8 cellular contexts compared by ENCODE assay signal in genomic region chr1:112707217-112708001, GRCh38. TPM values are rescaled to one million over a fixed set of nuclear protein-coding genes. Genes with fewer than 3 reads are reported as not detected.
DNase-seq lines count a peak whose midpoint lies in the region; ATAC-seq and TF ChIP-seq lines count a peak whose summit lies in the region.

No MANE protein-coding gene starts in this region.

- peak; percentile 17 to 74 (median 51) for DNase-seq in CD8-positive, alpha-beta T cell
- DNase-seq in NCI-H748 (lab: John Stamatoyannopoulos, UW; ENCODE audit: unreplicated experiment) = peak; percentile 89
- DNase-seq in activated CD8-positive, alpha-beta T cell treated with anti-CD3 and anti-CD28 coated beads for 36 hours = peak; percentile 75
- peak; percentile 37 for DNase-seq in effector CD4-positive, alpha-beta T cell
- DNase-seq in lower lobe of right lung = peak; percentile 92
- DNase-seq in stimulated activated CD4-positive, alpha-beta T cell treated with anti-CD3 and anti-CD28 coated beads, TNF-alpha, amount 100 ng/mL, for 24 hours (ENCODE audit: low read depth in 3 of 3) = peak in 2 of 3 experiments; percentile 40 to 70

- intact Hi-C loops in CD8-positive, alpha-beta T cell (cut with DNase I, micrococcal nuclease) = loop anchor here (1.0 to 2.0 kb wide), 4 partner anchors 88 to 317 kb away; partner anchors contain the start of genes CAPZA1 (in 1 of the 2) and ST7L (in 1 of the 2)
- intact Hi-C loops in activated CD8-positive, alpha-beta T cell treated with anti-CD3 and anti-CD28 coated beads for 36 hours (cut with micrococcal nuclease) = loop anchor here (2.0 to 10.0 kb wide), 3 partner anchors 35 to 317 kb away; partner anchors contain the start of genes CAPZA1, MOV10 and ST7L
- intact Hi-C loops in lower lobe of right lung (cut with DNase I) = no loop called here

- POLR2A ChIA-PET in CD8-positive, alpha-beta T cell (lab: Charles Lee) = no interaction called here
- POLR2A ChIA-PET in activated CD8-positive, alpha-beta T cell treated with anti-CD3 and anti-CD28 coated beads for 36 hours (lab: Charles Lee) = interaction anchor here (1.1 to 1.3 kb wide), 2 partner anchors 28 to 32 kb away, joined by 3 to 6 read pairs; partner anchors contain the start of gene MOV10

- no peaks in the 10 kb centered on the region for H3K36me3 Mint-ChIP-seq in CD8-positive, alpha-beta T cell
- H3K36me3 Mint-ChIP-seq in activated CD8-positive, alpha-beta T cell treated with anti-CD3 and anti-CD28 coated beads for 36 hours (ENCODE audit: low read depth) = no peaks in the 10 kb centered on the region

- H3K36me3 ChIP-seq in CD8-positive, alpha-beta T cell (ENCODE audit: insufficient read depth, low read length) = no peaks in the 10 kb centered on the region
- peaks cover 14% of the 10 kb centered on the region for H3K36me3 ChIP-seq in lower lobe of right lung

- CTCF ChIA-PET in CD8-positive, alpha-beta T cell (lab: Charles Lee) = interaction anchor here (0.5 to 4.7 kb wide), 19 partner anchors 9 to 327 kb away, joined by 3 to 32 read pairs (median 4); partner anchors contain the start of gene MOV10
- CTCF ChIA-PET in activated CD8-positive, alpha-beta T cell treated with anti-CD3 and anti-CD28 coated beads for 36 hours (lab: Charles Lee) = interaction anchor here (0.6 to 4.2 kb wide), 19 partner anchors 9 to 1025 kb away, joined by 3 to 41 read pairs (median 3); partner anchors contain the start of genes CAPZA1, LRIG2, MOV10 and ST7L

- H3K27ac ChIP-seq in CD8-positive, alpha-beta T cell (ENCODE audit: low read depth, low read length) = no peak overlapping the region
- H3K27ac ChIP-seq in lower lobe of right lung = peak overlapping the region; percentile 93

- H3K9me3 Mint-ChIP-seq in CD8-positive, alpha-beta T cell = no peaks in the 10 kb centered on the region
- H3K9me3 Mint-ChIP-seq in activated CD8-positive, alpha-beta T cell treated with anti-CD3 and anti-CD28 coated beads for 36 hours = no peaks in the 10 kb centered on the region

- H3K4me3 ChIP-seq in CD8-positive, alpha-beta T cell (ENCODE audit: low read depth, low read length) = peak overlapping the region; percentile 9
- peak overlapping the region; percentile 97 for H3K4me3 ChIP-seq in lower lobe of right lung

- H3K4me1 Mint-ChIP-seq in CD8-positive, alpha-beta T cell (ENCODE audit: low read depth) = peaks cover 31% of the 10 kb centered on the region
- peaks cover 36% of the 10 kb centered on the region for H3K4me1 Mint-ChIP-seq in activated CD8-positive, alpha-beta T cell treated with anti-CD3 and anti-CD28 coated beads for 36 hours (ENCODE audit: low read depth)

- peak; percentile 67 for TF ChIP-seq CTCF in CD8-positive, alpha-beta T cell (IDR thresholded peaks at IDR 0.05)
- TF ChIP-seq CTCF in activated CD8-positive, alpha-beta T cell treated with anti-CD3 and anti-CD28 coated beads for 36 hours (IDR thresholded peaks at IDR 0.05) = peak; percentile 89
- TF ChIP-seq CTCF in lower lobe of right lung (IDR thresholded peaks at IDR 0.05) = peak; percentile 88

- peak overlapping the region; percentile 83 for H3K4me3 Mint-ChIP-seq in CD8-positive, alpha-beta T cell
- H3K4me3 Mint-ChIP-seq in activated CD8-positive, alpha-beta T cell treated with anti-CD3 and anti-CD28 coated beads for 36 hours = peak overlapping the region; percentile 70

- peaks cover 28% of the 10 kb centered on the region for H3K4me1 ChIP-seq in CD8-positive, alpha-beta T cell (ENCODE audit: insufficient read depth, low read length)
- H3K4me1 ChIP-seq in lower lobe of right lung = peaks cover 38% of the 10 kb centered on the region

- no peaks in the 10 kb centered on the region for H3K27me3 ChIP-seq in CD8-positive, alpha-beta T cell (ENCODE audit: insufficient read depth, low read length)
- H3K27me3 ChIP-seq in lower lobe of right lung (ENCODE audit: low read depth) = no peaks in the 10 kb centered on the region

- H3K9me3 ChIP-seq in CD8-positive, alpha-beta T cell (ENCODE audit: low read length) = no peaks in the 10 kb centered on the region
- no peaks in the 10 kb centered on the region for H3K9me3 ChIP-seq in lower lobe of right lung

- H3K27me3 Mint-ChIP-seq in CD8-positive, alpha-beta T cell (ENCODE audit: low read depth) = no peaks in the 10 kb centered on the region
- peaks cover 16% of the 10 kb centered on the region for H3K27me3 Mint-ChIP-seq in activated CD8-positive, alpha-beta T cell treated with anti-CD3 and anti-CD28 coated beads for 36 hours

- no peak overlapping the region for H3K27ac Mint-ChIP-seq in CD8-positive, alpha-beta T cell
- no peak overlapping the region for H3K27ac Mint-ChIP-seq in activated CD8-positive, alpha-beta T cell treated with anti-CD3 and anti-CD28 coated beads for 36 hours

- ATAC-seq in CD8-positive, alpha-beta T cell = peak; percentile 50
- ATAC-seq in GM19351 (IDR thresholded peaks at IDR 0.05; ENCODE audit: unreplicated experiment) (peak; percentile 53), HG03442 (IDR thresholded peaks at IDR 0.05; ENCODE audit: unreplicated experiment) (peak; percentile 56), lower lobe of right lung (peak; percentile 88 to 89)
- ATAC-seq in activated CD8-positive, alpha-beta T cell treated with anti-CD3 and anti-CD28 coated beads for 36 hours = peak; percentile 50

RNA-seq across cellular contexts. Expression of gene RHOC, which starts 0.5 kb away (rescaled TPM):
- 1 to 10 TPM; 7.9 TPM for total RNA-seq in CD8-positive, alpha-beta T cell
- total RNA-seq in activated CD8-positive, alpha-beta T cell treated with anti-CD3 and anti-CD28 coated beads for 36 hours = 10 to 100 TPM; 34.2 to 34.7 TPM
- total RNA-seq in lower lobe of right lung = 126 TPM

RNA-seq across cellular contexts. Expression of gene PPM1J, which starts 7.7 kb away (rescaled TPM):
- total RNA-seq in CD8-positive, alpha-beta T cell = under 1 TPM; 0.57 to 0.69 TPM
- total RNA-seq in activated CD8-positive, alpha-beta T cell treated with anti-CD3 and anti-CD28 coated beads for 36 hours = 1 to 10 TPM; 1.7 to 2.8 TPM
- 0.30 TPM for total RNA-seq in lower lobe of right lung

RNA-seq across cellular contexts. Expression of gene MOV10, which starts 33.0 kb away (rescaled TPM):
- 10 to 100 TPM; 92.4 to 94.7 TPM for total RNA-seq in CD8-positive, alpha-beta T cell
- total RNA-seq in activated CD8-positive, alpha-beta T cell treated with anti-CD3 and anti-CD28 coated beads for 36 hours = 10 to 100 TPM; 77.2 to 78.5 TPM
- total RNA-seq in lower lobe of right lung = 72.3 TPM

Comparison
In these comparisons a context has a peak if more than half of its experiments do, and no peak if none do; other contexts are left out.
1. DNase-seq: peak in every context shown above with its lines; median percentile 92 in lower lobe of right lung; 89 in NCI-H748; 75 in activated CD8-positive, alpha-beta T cell treated with anti-CD3 and anti-CD28 coated beads for 36 hours; 55 in stimulated activated CD4-positive, alpha-beta T cell treated with anti-CD3 and anti-CD28 coated beads, TNF-alpha, amount 100 ng/mL, for 24 hours; 51 in CD8-positive, alpha-beta T cell; 37 in effector CD4-positive, alpha-beta T cell.